In the genomic region with DNA sequence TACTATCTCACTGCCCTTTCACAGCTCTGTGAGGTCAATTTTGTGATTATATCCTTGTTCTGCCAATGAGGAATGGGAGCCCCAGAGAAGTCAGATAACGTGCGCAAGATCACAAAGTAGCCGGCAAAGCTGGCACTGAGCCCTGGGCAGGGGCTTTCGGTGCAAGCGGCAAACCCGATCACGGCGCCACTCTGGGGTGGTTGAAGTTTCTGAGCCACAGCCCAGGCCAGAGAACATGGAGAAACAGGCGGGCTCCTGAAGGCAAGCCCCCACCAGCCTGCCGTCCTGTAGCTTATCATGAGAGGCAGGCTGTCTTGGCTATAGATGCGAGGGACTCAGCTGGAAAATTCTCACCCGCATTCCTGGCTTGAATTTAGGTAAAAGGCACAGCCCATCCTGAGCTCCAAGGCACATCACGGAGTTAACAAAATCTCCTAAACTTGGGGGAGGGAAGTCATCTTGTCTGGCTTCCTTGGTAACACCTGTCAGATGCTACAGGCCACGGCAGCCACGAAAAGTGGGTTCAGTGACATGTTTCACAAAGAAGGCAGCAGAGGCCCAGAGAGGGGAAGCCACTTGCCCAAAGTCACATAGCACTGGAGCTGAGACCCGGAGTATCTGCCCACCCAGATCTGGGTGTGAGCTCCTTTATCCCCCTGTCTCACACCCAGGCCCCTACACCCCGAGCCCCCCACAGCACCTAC, we compare ENCODE assay signal across 1 cellular context.
TF ChIP-seq lines count a peak whose summit lies in the region.

No MANE protein-coding gene starts in this region.

TF ChIP-seq in K562, 482 proteins besides CTCF, POLR2A, EP300 and RAD21:
- TF ChIP-seq CAMTA2 (CRISPR knock-in tag; conservative IDR thresholded peaks at IDR 0.05): no peak
- no peak for TF ChIP-seq MYNN (IDR thresholded peaks at IDR 0.05)
- TF ChIP-seq MYNN (CRISPR knock-in tag; IDR thresholded peaks at IDR 0.05): no peak
- no peak for TF ChIP-seq THAP7 (CRISPR knock-in tag; IDR thresholded peaks at IDR 0.05)
- TF ChIP-seq, protein P1, sequence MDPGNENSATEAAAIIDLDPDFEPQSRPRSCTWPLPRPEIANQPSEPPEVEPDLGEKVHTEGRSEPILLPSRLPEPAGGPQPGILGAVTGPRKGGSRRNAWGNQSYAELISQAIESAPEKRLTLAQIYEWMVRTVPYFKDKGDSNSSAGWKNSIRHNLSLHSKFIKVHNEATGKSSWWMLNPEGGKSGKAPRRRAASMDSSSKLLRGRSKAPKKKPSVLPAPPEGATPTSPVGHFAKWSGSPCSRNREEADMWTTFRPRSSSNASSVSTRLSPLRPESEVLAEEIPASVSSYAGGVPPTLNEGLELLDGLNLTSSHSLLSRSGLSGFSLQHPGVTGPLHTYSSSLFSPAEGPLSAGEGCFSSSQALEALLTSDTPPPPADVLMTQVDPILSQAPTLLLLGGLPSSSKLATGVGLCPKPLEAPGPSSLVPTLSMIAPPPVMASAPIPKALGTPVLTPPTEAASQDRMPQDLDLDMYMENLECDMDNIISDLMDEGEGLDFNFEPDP (CRISPR knock-in tag; IDR thresholded peaks at IDR 0.05): no peak
- peak; percentile 80; the same call in 1 of the 2 replicates for TF ChIP-seq ZBTB9 (CRISPR knock-in tag; IDR thresholded peaks at IDR 0.05)
- no peak for TF ChIP-seq ZNF778 (CRISPR knock-in tag; IDR thresholded peaks at IDR 0.05)
- no peak for TF ChIP-seq XRCC5 (IDR thresholded peaks at IDR 0.05; ENCODE audit: low read depth, low read length)
- no peak for TF ChIP-seq ZNF143 (CRISPR knock-in tag; IDR thresholded peaks at IDR 0.05)
